Comparison of ENCODE assay signal across 16 cellular contexts in the genomic region with DNA sequence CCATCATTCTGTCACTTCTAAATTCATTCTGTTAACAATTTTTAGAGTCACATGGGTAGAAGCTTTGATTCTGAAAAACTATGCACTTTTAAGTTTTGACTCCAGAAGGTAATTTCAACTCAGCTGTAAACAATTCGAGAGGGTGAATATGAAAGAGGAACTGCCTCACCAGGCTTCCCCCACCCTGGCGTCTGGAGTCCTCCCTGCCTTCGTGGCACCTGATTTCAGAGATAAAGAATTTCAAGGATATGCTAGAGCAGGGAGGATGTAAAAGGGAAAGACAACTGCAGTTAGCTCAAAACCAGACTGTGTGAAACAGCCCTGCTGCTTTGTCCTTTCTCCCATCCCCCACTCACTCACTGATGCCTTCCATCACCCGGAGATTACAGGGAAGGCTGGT.
"Had no signal": no experiment of that assay in that cellular context is flagged by ENCODE, and none has a peak within 500 bp of the region (broad histone marks: within the 10 kb centered on the region; RNA-seq: fewer than 3 reads in every experiment).

No MANE protein-coding gene starts in this region.

- DNase-seq: activated CD4-positive, alpha-beta memory T cell treated with anti-CD3 and anti-CD28 coated beads, Interleukin-2, amount 10 ng/mL, durations not matched to agents 7 days and 5 days; activated CD4-positive, alpha-beta T cell treated with anti-CD3 and anti-CD28 coated beads for 36 hours; activated T-cell treated with anti-CD3 and anti-CD28 coated beads, Interleukin-2, amount 50 U/mL, for 72 hours; aorta; esophagus squamous epithelium; foreskin fibroblast; head of caudate nucleus; mammary epithelial cell; occipital lobe; psoas muscle; right lobe of liver; thyroid gland; WERI-Rb-1 had no signal

- H3K27ac ChIP-seq: esophagus squamous epithelium, psoas muscle, right lobe of liver, thyroid gland, vagina, WERI-Rb-1 had no signal

- H3K4me1 Mint-ChIP-seq: activated CD4-positive, alpha-beta memory T cell treated with anti-CD3 and anti-CD28 coated beads, Interleukin-2, amount 10 ng/mL, durations not matched to agents 7 days and 5 days; activated CD4-positive, alpha-beta T cell treated with anti-CD3 and anti-CD28 coated beads for 36 hours; stimulated activated effector memory CD8-positive, alpha-beta T cell treated with anti-CD3 and anti-CD28 coated beads, Interleukin-12 subunit alpha, Interleukin-12 subunit beta, amount 100 ng/mL, for 72 hours had no signal

- ATAC-seq: activated CD4-positive, alpha-beta T cell treated with anti-CD3 and anti-CD28 coated beads for 36 hours; activated T-cell treated with anti-CD3 and anti-CD28 coated beads, Interleukin-2, amount 50 U/mL, for 72 hours; natural killer cell treated with Interleukin-12 subunit alpha and Interleukin-12 subunit beta and Interleukin-15 and Interleukin-18, amount 100 ng/mL, for 72 hours; psoas muscle; right lobe of liver; stimulated activated effector memory CD8-positive, alpha-beta T cell treated with anti-CD3 and anti-CD28 coated beads, Interleukin-12 subunit alpha, Interleukin-12 subunit beta, amount 100 ng/mL, for 72 hours had no signal

- H3K4me1 ChIP-seq: esophagus squamous epithelium, psoas muscle, right lobe of liver, vagina had no signal

- H3K27me3 ChIP-seq: right lobe of liver, thyroid gland, vagina had no signal

- H3K9me3 ChIP-seq: esophagus squamous epithelium, psoas muscle, right lobe of liver, thyroid gland, vagina had no signal

- H3K36me3 ChIP-seq: esophagus squamous epithelium, thyroid gland, vagina had no signal

- H3K36me3 Mint-ChIP-seq: natural killer cell treated with Interleukin-12 subunit alpha and Interleukin-12 subunit beta and Interleukin-15 and Interleukin-18, amount 100 ng/mL, for 72 hours; stimulated activated effector memory CD8-positive, alpha-beta T cell treated with anti-CD3 and anti-CD28 coated beads, Interleukin-12 subunit alpha, Interleukin-12 subunit beta, amount 100 ng/mL, for 72 hours had no signal

- H3K27ac Mint-ChIP-seq: activated CD4-positive, alpha-beta memory T cell treated with anti-CD3 and anti-CD28 coated beads, Interleukin-2, amount 10 ng/mL, durations not matched to agents 7 days and 5 days; activated CD4-positive, alpha-beta T cell treated with anti-CD3 and anti-CD28 coated beads for 36 hours; activated T-cell treated with anti-CD3 and anti-CD28 coated beads, Interleukin-2, amount 50 U/mL, for 72 hours; natural killer cell treated with Interleukin-12 subunit alpha and Interleukin-12 subunit beta and Interleukin-15 and Interleukin-18, amount 100 ng/mL, for 72 hours; stimulated activated effector memory CD8-positive, alpha-beta T cell treated with anti-CD3 and anti-CD28 coated beads, Interleukin-12 subunit alpha, Interleukin-12 subunit beta, amount 100 ng/mL, for 72 hours had no signal

- H3K4me3 Mint-ChIP-seq: activated CD4-positive, alpha-beta memory T cell treated with anti-CD3 and anti-CD28 coated beads, Interleukin-2, amount 10 ng/mL, durations not matched to agents 7 days and 5 days; activated CD4-positive, alpha-beta T cell treated with anti-CD3 and anti-CD28 coated beads for 36 hours; activated T-cell treated with anti-CD3 and anti-CD28 coated beads, Interleukin-2, amount 50 U/mL, for 72 hours; natural killer cell treated with Interleukin-12 subunit alpha and Interleukin-12 subunit beta and Interleukin-15 and Interleukin-18, amount 100 ng/mL, for 72 hours; stimulated activated effector memory CD8-positive, alpha-beta T cell treated with anti-CD3 and anti-CD28 coated beads, Interleukin-12 subunit alpha, Interleukin-12 subunit beta, amount 100 ng/mL, for 72 hours had no signal

- H3K9me3 Mint-ChIP-seq: activated CD4-positive, alpha-beta memory T cell treated with anti-CD3 and anti-CD28 coated beads, Interleukin-2, amount 10 ng/mL, durations not matched to agents 7 days and 5 days; activated T-cell treated with anti-CD3 and anti-CD28 coated beads, Interleukin-2, amount 50 U/mL, for 72 hours; natural killer cell treated with Interleukin-12 subunit alpha and Interleukin-12 subunit beta and Interleukin-15 and Interleukin-18, amount 100 ng/mL, for 72 hours; stimulated activated effector memory CD8-positive, alpha-beta T cell treated with anti-CD3 and anti-CD28 coated beads, Interleukin-12 subunit alpha, Interleukin-12 subunit beta, amount 100 ng/mL, for 72 hours had no signal

- H3K4me3 ChIP-seq: esophagus squamous epithelium, psoas muscle, right lobe of liver, thyroid gland, vagina had no signal
